In the genomic region with DNA sequence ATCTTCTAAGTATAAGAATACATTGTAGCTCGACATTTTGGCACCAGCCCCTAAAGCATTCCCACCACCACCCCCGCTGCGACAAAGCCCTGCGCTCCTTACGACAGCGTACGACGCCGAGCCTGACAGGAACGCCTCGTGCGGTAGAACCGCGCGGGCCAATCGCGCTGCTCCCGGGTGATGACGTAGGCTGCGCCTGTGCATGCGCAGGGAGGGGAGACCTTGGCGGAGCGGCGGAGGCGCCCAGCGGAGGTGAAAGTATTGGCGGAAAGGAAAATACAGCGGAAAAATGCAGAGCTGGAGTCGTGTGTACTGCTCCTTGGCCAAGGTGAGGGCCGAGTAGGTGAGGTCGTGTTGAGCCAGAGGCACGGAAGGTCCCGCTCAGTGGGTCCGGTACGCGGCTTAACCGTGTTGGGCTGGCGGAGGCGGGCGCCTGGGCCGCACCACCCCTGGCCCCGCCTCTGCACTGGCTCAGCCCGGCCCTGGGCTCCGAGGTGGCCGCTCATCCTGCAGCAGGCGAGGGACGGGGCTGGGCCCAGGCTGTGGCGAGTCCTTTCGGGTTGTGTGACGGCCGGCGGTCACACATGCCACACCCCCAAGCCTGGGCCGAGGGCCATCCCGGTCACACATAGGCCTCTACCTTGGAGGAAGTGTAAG, we compare ENCODE assay signal across 1 cellular context.
TF ChIP-seq lines count a peak whose summit lies in the region.

A gene with protein sequence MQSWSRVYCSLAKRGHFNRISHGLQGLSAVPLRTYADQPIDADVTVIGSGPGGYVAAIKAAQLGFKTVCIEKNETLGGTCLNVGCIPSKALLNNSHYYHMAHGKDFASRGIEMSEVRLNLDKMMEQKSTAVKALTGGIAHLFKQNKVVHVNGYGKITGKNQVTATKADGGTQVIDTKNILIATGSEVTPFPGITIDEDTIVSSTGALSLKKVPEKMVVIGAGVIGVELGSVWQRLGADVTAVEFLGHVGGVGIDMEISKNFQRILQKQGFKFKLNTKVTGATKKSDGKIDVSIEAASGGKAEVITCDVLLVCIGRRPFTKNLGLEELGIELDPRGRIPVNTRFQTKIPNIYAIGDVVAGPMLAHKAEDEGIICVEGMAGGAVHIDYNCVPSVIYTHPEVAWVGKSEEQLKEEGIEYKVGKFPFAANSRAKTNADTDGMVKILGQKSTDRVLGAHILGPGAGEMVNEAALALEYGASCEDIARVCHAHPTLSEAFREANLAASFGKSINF (plus strand): TSS at position 222 of the 657 bp plus-strand sequence. CDS start 68 bp downstream, at position 290.

TF ChIP-seq in HepG2, 621 proteins besides CTCF, POLR2A, EP300 and RAD21 (continued from another document and continues in another):
- no peak for TF ChIP-seq ZNF710 (CRISPR knock-in tag; IDR thresholded peaks at IDR 0.05; ENCODE audit: borderline replicate concordance)
- peak; percentile 81 for TF ChIP-seq PHF20 (CRISPR knock-in tag; IDR thresholded peaks at IDR 0.05)
- TF ChIP-seq ZNF546 (CRISPR knock-in tag; conservative IDR thresholded peaks at IDR 0.05) = no peak; the same call in 1 of the 2 replicates
- TF ChIP-seq THAP8 (CRISPR knock-in tag; IDR thresholded peaks at IDR 0.05; ENCODE audit: borderline replicate concordance) = no peak
- TF ChIP-seq POLR2AphosphoS5 (IDR thresholded peaks at IDR 0.05; ENCODE audit: low read depth, low read length) = peak; percentile 90
- TF ChIP-seq THYN1 (CRISPR knock-in tag; IDR thresholded peaks at IDR 0.05; ENCODE audit: borderline replicate concordance, low read depth) = no peak
- peak; percentile 55 for TF ChIP-seq IKZF4 (CRISPR knock-in tag; IDR thresholded peaks at IDR 0.05; ENCODE audit: borderline replicate concordance, low read depth, not compliant biosample characterization)
- no peak; the same call in 1 of the 2 replicates for TF ChIP-seq SRY (CRISPR knock-in tag; IDR thresholded peaks at IDR 0.05)
- peak; percentile 92; the same call in 1 of the 2 replicates for TF ChIP-seq ZNF274 (CRISPR knock-in tag; IDR thresholded peaks at IDR 0.05)
- no peak for TF ChIP-seq ZNF24 (IDR thresholded peaks at IDR 0.05)
- no peak for TF ChIP-seq ZNF7 (CRISPR knock-in tag; IDR thresholded peaks at IDR 0.05)
- TF ChIP-seq ATAD3A (CRISPR knock-in tag; IDR thresholded peaks at IDR 0.05) = no peak
- TF ChIP-seq SUZ12 (IDR thresholded peaks at IDR 0.05; ENCODE audit: low read depth, low read length) = no peak
- 0 out of 2 replicates have a peak, but pooled peaks have one; percentile 62 for TF ChIP-seq ZNF570 (CRISPR knock-in tag; IDR thresholded peaks at IDR 0.05; ENCODE audit: borderline replicate concordance)
- TF ChIP-seq SMAD9 (CRISPR knock-in tag; IDR thresholded peaks at IDR 0.05) = no peak
- TF ChIP-seq ZNF713 (CRISPR knock-in tag; IDR thresholded peaks at IDR 0.05) = 0 out of 2 replicates have a peak, but pooled peaks have one; percentile 72
- peak; percentile 69; the same call in 1 of the 2 replicates for TF ChIP-seq ZNF709 (CRISPR knock-in tag; IDR thresholded peaks at IDR 0.05)
- no peak for TF ChIP-seq ESRRA (CRISPR knock-in tag; IDR thresholded peaks at IDR 0.05; ENCODE audit: low read depth)
- no peak for TF ChIP-seq ZFP1 (CRISPR knock-in tag; IDR thresholded peaks at IDR 0.05)
- no peak for TF ChIP-seq FLYWCH1 (CRISPR knock-in tag; IDR thresholded peaks at IDR 0.05)
- no peak for TF ChIP-seq ZFP36L1 (CRISPR knock-in tag; IDR thresholded peaks at IDR 0.05)
- TF ChIP-seq AHR (CRISPR knock-in tag; IDR thresholded peaks at IDR 0.05) = peak; percentile 82
- no peak for TF ChIP-seq TEF (CRISPR knock-in tag; IDR thresholded peaks at IDR 0.05)
- TF ChIP-seq ZNF138 (CRISPR knock-in tag; IDR thresholded peaks at IDR 0.05; ENCODE audit: low read depth) = 0 out of 2 replicates have a peak, but pooled peaks have one; percentile 68
- TF ChIP-seq, protein P1, sequence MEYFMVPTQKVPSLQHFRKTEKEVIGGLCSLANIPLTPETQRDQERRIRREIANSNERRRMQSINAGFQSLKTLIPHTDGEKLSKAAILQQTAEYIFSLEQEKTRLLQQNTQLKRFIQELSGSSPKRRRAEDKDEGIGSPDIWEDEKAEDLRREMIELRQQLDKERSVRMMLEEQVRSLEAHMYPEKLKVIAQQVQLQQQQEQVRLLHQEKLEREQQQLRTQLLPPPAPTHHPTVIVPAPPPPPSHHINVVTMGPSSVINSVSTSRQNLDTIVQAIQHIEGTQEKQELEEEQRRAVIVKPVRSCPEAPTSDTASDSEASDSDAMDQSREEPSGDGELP (IDR thresholded peaks at IDR 0.05; ENCODE audit: borderline replicate concordance, low read depth) = no peak; the same call in 1 of the 2 replicates
- TF ChIP-seq CREB1 (IDR thresholded peaks at IDR 0.05) = peak; percentile 97
- peak; percentile 97 for TF ChIP-seq CREB1 (CRISPR knock-in tag; IDR thresholded peaks at IDR 0.05)
- TF ChIP-seq ZC3H4 (CRISPR knock-in tag; IDR thresholded peaks at IDR 0.05; ENCODE audit: borderline replicate concordance) = no peak
- peak; percentile 92; the same call in 1 of the 2 replicates for TF ChIP-seq NRL (CRISPR knock-in tag; IDR thresholded peaks at IDR 0.05; ENCODE audit: borderline replicate concordance)
- TF ChIP-seq BHLHE40 (IDR thresholded peaks at IDR 0.05; ENCODE audit: low read length) = no peak
- peak; percentile 78 for TF ChIP-seq ZNF605 (CRISPR knock-in tag; IDR thresholded peaks at IDR 0.05)
- TF ChIP-seq KDM5B (CRISPR knock-in tag; IDR thresholded peaks at IDR 0.05; ENCODE audit: borderline replicate concordance) = peak; percentile 84; the same call in 1 of the 2 replicates
- TF ChIP-seq ZNF652 (CRISPR knock-in tag; IDR thresholded peaks at IDR 0.05; ENCODE audit: borderline replicate concordance, low read depth) = no peak
- TF ChIP-seq ZFP62 (CRISPR knock-in tag; IDR thresholded peaks at IDR 0.05) = no peak
- TF ChIP-seq NFKBIZ (CRISPR knock-in tag; IDR thresholded peaks at IDR 0.05) = no peak
- peak; percentile 69 for TF ChIP-seq ZBTB38 (CRISPR knock-in tag; IDR thresholded peaks at IDR 0.05)
- TF ChIP-seq THAP11 (CRISPR knock-in tag; IDR thresholded peaks at IDR 0.05) = peak; percentile 87
- TF ChIP-seq TCF7 (IDR thresholded peaks at IDR 0.05; ENCODE audit: low read depth) = no peak
- TF ChIP-seq NCOR1 (IDR thresholded peaks at IDR 0.05; ENCODE audit: borderline replicate concordance, low read length) = no peak
- TF ChIP-seq ZNF775 (CRISPR knock-in tag; IDR thresholded peaks at IDR 0.05; ENCODE audit: borderline replicate concordance) = no peak
- TF ChIP-seq MTA3 (CRISPR knock-in tag; IDR thresholded peaks at IDR 0.05) = no peak
- TF ChIP-seq NFIB (CRISPR knock-in tag; IDR thresholded peaks at IDR 0.05; ENCODE audit: borderline replicate concordance) = no peak
- no peak; the same call in 1 of the 2 replicates for TF ChIP-seq ZNF441 (CRISPR knock-in tag; IDR thresholded peaks at IDR 0.05; ENCODE audit: borderline replicate concordance)
- TF ChIP-seq, protein P2, sequence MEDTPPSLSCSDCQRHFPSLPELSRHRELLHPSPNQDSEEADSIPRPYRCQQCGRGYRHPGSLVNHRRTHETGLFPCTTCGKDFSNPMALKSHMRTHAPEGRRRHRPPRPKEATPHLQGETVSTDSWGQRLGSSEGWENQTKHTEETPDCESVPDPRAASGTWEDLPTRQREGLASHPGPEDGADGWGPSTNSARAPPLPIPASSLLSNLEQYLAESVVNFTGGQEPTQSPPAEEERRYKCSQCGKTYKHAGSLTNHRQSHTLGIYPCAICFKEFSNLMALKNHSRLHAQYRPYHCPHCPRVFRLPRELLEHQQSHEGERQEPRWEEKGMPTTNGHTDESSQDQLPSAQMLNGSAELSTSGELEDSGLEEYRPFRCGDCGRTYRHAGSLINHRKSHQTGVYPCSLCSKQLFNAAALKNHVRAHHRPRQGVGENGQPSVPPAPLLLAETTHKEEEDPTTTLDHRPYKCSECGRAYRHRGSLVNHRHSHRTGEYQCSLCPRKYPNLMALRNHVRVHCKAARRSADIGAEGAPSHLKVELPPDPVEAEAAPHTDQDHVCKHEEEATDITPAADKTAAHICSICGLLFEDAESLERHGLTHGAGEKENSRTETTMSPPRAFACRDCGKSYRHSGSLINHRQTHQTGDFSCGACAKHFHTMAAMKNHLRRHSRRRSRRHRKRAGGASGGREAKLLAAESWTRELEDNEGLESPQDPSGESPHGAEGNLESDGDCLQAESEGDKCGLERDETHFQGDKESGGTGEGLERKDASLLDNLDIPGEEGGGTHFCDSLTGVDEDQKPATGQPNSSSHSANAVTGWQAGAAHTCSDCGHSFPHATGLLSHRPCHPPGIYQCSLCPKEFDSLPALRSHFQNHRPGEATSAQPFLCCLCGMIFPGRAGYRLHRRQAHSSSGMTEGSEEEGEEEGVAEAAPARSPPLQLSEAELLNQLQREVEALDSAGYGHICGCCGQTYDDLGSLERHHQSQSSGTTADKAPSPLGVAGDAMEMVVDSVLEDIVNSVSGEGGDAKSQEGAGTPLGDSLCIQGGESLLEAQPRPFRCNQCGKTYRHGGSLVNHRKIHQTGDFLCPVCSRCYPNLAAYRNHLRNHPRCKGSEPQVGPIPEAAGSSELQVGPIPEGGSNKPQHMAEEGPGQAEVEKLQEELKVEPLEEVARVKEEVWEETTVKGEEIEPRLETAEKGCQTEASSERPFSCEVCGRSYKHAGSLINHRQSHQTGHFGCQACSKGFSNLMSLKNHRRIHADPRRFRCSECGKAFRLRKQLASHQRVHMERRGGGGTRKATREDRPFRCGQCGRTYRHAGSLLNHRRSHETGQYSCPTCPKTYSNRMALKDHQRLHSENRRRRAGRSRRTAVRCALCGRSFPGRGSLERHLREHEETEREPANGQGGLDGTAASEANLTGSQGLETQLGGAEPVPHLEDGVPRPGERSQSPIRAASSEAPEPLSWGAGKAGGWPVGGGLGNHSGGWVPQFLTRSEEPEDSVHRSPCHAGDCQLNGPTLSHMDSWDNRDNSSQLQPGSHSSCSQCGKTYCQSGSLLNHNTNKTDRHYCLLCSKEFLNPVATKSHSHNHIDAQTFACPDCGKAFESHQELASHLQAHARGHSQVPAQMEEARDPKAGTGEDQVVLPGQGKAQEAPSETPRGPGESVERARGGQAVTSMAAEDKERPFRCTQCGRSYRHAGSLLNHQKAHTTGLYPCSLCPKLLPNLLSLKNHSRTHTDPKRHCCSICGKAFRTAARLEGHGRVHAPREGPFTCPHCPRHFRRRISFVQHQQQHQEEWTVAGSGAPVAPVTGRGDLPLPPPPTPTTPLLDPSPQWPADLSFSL (CRISPR knock-in tag; IDR thresholded peaks at IDR 0.05) = no peak
- TF ChIP-seq GFI1 (CRISPR knock-in tag; IDR thresholded peaks at IDR 0.05; ENCODE audit: borderline replicate concordance) = no peak
- TF ChIP-seq, protein P3, sequence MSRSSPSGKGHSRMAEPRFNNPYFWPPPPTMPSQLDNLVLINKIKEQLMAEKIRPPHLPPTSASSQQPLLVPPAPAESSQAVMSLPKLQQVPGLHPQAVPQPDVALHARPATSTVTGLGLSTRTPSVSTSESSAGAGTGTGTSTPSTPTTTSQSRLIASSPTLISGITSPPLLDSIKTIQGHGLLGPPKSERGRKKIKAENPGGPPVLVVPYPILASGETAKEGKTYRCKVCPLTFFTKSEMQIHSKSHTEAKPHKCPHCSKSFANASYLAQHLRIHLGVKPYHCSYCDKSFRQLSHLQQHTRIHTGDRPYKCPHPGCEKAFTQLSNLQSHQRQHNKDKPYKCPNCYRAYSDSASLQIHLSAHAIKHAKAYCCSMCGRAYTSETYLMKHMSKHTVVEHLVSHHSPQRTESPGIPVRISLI (CRISPR knock-in tag; IDR thresholded peaks at IDR 0.05; ENCODE audit: borderline replicate concordance) = no peak
- TF ChIP-seq MED1 (CRISPR knock-in tag; IDR thresholded peaks at IDR 0.05) = no peak; the same call in none of the 2 replicates
- TF ChIP-seq HMG20A (CRISPR knock-in tag; IDR thresholded peaks at IDR 0.05; ENCODE audit: borderline replicate concordance) = no peak
- peak; percentile 70 for TF ChIP-seq DRAP1 (CRISPR knock-in tag; IDR thresholded peaks at IDR 0.05)
- no peak for TF ChIP-seq SNAI1 (CRISPR knock-in tag; IDR thresholded peaks at IDR 0.05; ENCODE audit: borderline replicate concordance)
- TF ChIP-seq, protein P4, sequence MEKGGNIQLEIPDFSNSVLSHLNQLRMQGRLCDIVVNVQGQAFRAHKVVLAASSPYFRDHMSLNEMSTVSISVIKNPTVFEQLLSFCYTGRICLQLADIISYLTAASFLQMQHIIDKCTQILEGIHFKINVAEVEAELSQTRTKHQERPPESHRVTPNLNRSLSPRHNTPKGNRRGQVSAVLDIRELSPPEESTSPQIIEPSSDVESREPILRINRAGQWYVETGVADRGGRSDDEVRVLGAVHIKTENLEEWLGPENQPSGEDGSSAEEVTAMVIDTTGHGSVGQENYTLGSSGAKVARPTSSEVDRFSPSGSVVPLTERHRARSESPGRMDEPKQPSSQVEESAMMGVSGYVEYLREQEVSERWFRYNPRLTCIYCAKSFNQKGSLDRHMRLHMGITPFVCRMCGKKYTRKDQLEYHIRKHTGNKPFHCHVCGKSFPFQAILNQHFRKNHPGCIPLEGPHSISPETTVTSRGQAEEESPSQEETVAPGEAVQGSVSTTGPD (CRISPR knock-in tag; IDR thresholded peaks at IDR 0.05) = no peak
